In the genomic region with DNA sequence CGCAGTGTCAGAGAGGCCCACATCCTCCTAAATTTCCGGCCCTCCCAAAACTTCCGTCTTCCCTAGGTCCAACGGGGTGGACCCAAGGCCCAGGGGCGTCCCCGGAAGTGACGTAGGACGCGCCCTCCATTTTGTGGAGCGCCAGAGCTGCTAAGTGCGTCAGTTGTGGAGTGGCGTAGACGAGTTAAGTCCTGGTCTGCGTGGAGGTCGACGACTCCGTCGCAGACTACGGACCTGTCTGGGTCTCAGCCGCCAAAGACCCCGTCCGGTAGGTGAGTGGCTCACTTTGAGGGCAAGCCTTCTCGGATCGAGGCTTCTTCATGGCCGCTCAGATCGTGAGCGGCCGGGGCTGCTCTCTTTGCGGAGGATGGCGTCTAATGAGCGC, we compare ENCODE assay signal across 8 cellular contexts.
A peak's percentile ranks its signal among the peaks of the same experiment; 100 is the strongest.
DNase-seq lines count a peak whose midpoint lies in the region; ATAC-seq and TF ChIP-seq lines count a peak whose summit lies in the region.

A gene (plus strand): TSS at position 159 of the 385 bp plus-strand sequence. CDS start 1,015 bp downstream, outside the sequence.

- H3K4me3 Mint-ChIP-seq in central memory CD8-positive, alpha-beta T cell: peak within 1 kb of the TSS; percentile 100

- H3K4me1 Mint-ChIP-seq in central memory CD8-positive, alpha-beta T cell: peaks cover 49% of the 10 kb centered on the region

- ATAC-seq in GM19025 (IDR thresholded peaks at IDR 0.05; ENCODE audit: low read depth, unreplicated experiment) (peak; percentile 72), HG03342 (IDR thresholded peaks at IDR 0.05; ENCODE audit: unreplicated experiment) (peak; percentile 82)
- ATAC-seq in central memory CD8-positive, alpha-beta T cell (replicated peaks; ENCODE audit: extremely low read depth, poor library complexity, severe bottlenecking): peak; percentile 89

- peak within 1 kb of the TSS; percentile 100 for H3K27ac Mint-ChIP-seq in central memory CD8-positive, alpha-beta T cell (ENCODE audit: low read depth)

- H3K27me3 Mint-ChIP-seq in central memory CD8-positive, alpha-beta T cell: no peaks in the 10 kb centered on the region

- peak; percentile 93 for DNase-seq in AG09309 (ENCODE audit: low read depth)
- peak; percentile 94 to 98 for DNase-seq in NCI-H446 (lab: John Stamatoyannopoulos, UW)
- peak; percentile 91 for DNase-seq in activated CD4-positive, CD25-positive, alpha-beta regulatory T cell treated with anti-CD3 and anti-CD28 coated beads, Interleukin-2, amount 50 U/mL, for 16 hours (ENCODE audit: low read depth, low spot score)
- peak; percentile 91 to 93 for DNase-seq in central memory CD8-positive, alpha-beta T cell (ENCODE audit: low spot score in 2 of 2)
- peak; percentile 96 for DNase-seq in iris pigment epithelial cell (ENCODE audit: low read depth)
- peak; percentile 88 to 92 for DNase-seq in stimulated activated CD4-positive, alpha-beta T cell treated with anti-CD3 and anti-CD28 coated beads, Interleukin-12 subunit alpha, Interleukin-12 subunit beta, amount 100 ng/mL, for 24 hours (ENCODE audit: low read depth in 2 of 2)

- no peak for TF ChIP-seq CTCF in AG09309 (IDR thresholded peaks at IDR 0.05; ENCODE audit: control insufficient read depth, insufficient read depth, low read depth, low read length, missing control alignments)

- H3K4me3 ChIP-seq in AG09309 (ENCODE audit: control insufficient read depth, low read depth, low read length): peak within 1 kb of the TSS; percentile 89

- H3K36me3 Mint-ChIP-seq in central memory CD8-positive, alpha-beta T cell (ENCODE audit: insufficient read depth): peaks cover 58% of the 10 kb centered on the region

- no peaks in the 10 kb centered on the region for H3K9me3 Mint-ChIP-seq in central memory CD8-positive, alpha-beta T cell

Comparison
In these comparisons a context has a peak if more than half of its experiments do, and no peak if none do; other contexts are left out.
1. Peak in every context shown above with its lines: DNase-seq, ATAC-seq and H3K4me3 ChIP-seq.